ENCODE assay signal across 8 cellular contexts in the genomic region with DNA sequence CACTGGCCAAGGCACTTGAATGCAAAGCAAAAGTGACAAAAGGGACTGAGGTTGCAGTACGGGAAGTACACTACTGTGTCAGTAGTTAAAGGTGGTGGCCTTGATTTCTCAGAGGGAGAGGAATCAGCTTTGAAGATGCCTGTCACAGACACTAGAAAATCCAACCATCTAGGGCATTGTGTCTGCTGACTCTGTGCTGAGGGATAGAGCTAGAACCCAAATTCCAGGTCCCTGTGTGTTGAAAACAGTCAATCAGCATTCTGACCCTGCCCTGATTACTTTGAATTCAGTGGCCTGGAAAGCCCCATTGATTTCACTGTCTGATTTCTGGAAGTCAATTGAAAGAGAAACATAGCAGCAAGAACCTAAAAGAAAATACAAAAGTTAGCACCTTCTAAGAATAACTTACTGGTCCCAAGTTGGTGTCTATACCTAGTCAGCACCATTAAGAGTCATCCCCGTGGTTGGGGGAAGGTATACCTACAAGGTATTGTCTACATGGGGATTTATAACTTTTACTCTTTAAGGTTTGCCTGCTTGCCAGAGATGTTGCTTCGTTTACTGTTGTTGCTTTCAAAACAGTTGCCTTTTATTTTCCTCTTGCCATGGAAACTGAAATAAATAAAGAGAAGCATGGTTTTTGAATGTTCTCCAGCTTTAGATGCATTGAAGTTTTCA.
DNase-seq lines count a peak whose midpoint lies in the region; ATAC-seq and TF ChIP-seq lines count a peak whose summit lies in the region.

No MANE protein-coding gene starts in this region.

- no peak overlapping the region for H3K9ac ChIP-seq in adipocyte (ENCODE audit: low read length)

- no peak overlapping the region for H3K27ac ChIP-seq in thyroid gland

- H3K27me3 ChIP-seq in adipocyte (replicated peaks; ENCODE audit: control insufficient read depth, insufficient read depth, low read length), result no peaks in the 10 kb centered on the region
- no peaks in the 10 kb centered on the region for H3K27me3 ChIP-seq in thyroid gland

- 57 to 68% methylated on average over 3 of the region's 3 CpGs for WGBS in thyroid gland, 2 donors

- no peak for TF ChIP-seq CTCF in thyroid gland (IDR thresholded peaks at IDR 0.05)

- ATAC-seq in HG03432 (IDR thresholded peaks at IDR 0.05; ENCODE audit: unreplicated experiment), result peak; percentile 50
- peak; percentile 76 for ATAC-seq in stimulated activated naive CD8-positive, alpha-beta T cell treated with anti-CD3 and anti-CD28 coated beads, Interleukin-15, amount 100 ng/mL, for 72 hours

- H3K4me3 ChIP-seq in adipocyte (ENCODE audit: low read length), result no peak overlapping the region
- H3K4me3 ChIP-seq in thyroid gland (replicated peaks in 1 of 3), result no peak overlapping the region

- no peak for TF ChIP-seq POLR2A in thyroid gland (IDR thresholded peaks at IDR 0.05)

- peak overlapping the region; percentile 46 to 52 for H3K4me3 Mint-ChIP-seq in stimulated activated naive CD8-positive, alpha-beta T cell treated with anti-CD3 and anti-CD28 coated beads, Interleukin-15, amount 100 ng/mL, for 72 hours

- intact Hi-C loops in thyroid gland (cut with DNase I), result no loop called here

- H3K9me3 ChIP-seq in adipocyte (ENCODE audit: control insufficient read depth, low read length) (no peaks in the 10 kb centered on the region), thyroid gland (no peaks in the 10 kb centered on the region)

- peak overlapping the region; percentile 28 to 94 for H3K27ac Mint-ChIP-seq in stimulated activated naive CD8-positive, alpha-beta T cell treated with anti-CD3 and anti-CD28 coated beads, Interleukin-15, amount 100 ng/mL, for 72 hours

- H3K27me3 Mint-ChIP-seq in stimulated activated naive CD8-positive, alpha-beta T cell treated with anti-CD3 and anti-CD28 coated beads, Interleukin-15, amount 100 ng/mL, for 72 hours, result peaks cover 8% of the 10 kb centered on the region

- peak; percentile 27 for DNase-seq in activated gamma-delta T cell treated with Interleukin-2 at 50 U/mL for 16 hours
- no peak for DNase-seq in activated gamma-delta T cell (lab: John Stamatoyannopoulos, UW)
- DNase-seq in adipocyte (ENCODE audit: low read depth), result peak; percentile 36
- DNase-seq in stimulated activated naive CD8-positive, alpha-beta T cell treated with anti-CD3 and anti-CD28 coated beads, Interleukin-15, amount 100 ng/mL, for 72 hours, result peak; percentile 40 to 56
- no peak for DNase-seq in MV-4-11 (lab: John Stamatoyannopoulos, UW)
- DNase-seq in RPMI8226, result no peak
- DNase-seq in thyroid gland, result no peak

- H3K4me1 Mint-ChIP-seq in stimulated activated naive CD8-positive, alpha-beta T cell treated with anti-CD3 and anti-CD28 coated beads, Interleukin-15, amount 100 ng/mL, for 72 hours, result peaks cover 58% of the 10 kb centered on the region

- H3K9me3 Mint-ChIP-seq in stimulated activated naive CD8-positive, alpha-beta T cell treated with anti-CD3 and anti-CD28 coated beads, Interleukin-15, amount 100 ng/mL, for 72 hours, result no peaks in the 10 kb centered on the region

- H3K4me1 ChIP-seq in adipocyte (ENCODE audit: control insufficient read depth, insufficient read depth, low read length), result peaks cover 39% of the 10 kb centered on the region
- H3K4me1 ChIP-seq in thyroid gland, result peaks cover 0 to 4% of the 10 kb centered on the region in 2 donors

- H3K36me3 ChIP-seq in adipocyte (ENCODE audit: control insufficient read depth, insufficient read depth, low read length, severe bottlenecking), result no peaks in the 10 kb centered on the region
- no peaks in the 10 kb centered on the region for H3K36me3 ChIP-seq in thyroid gland

Comparison
In these comparisons a context has a peak if more than half of its experiments do, and no peak if none do; other contexts are left out.
1. DNase-seq: peak in activated gamma-delta T cell treated with Interleukin-2 at 50 U/mL for 16 hours (single experiment), adipocyte (single experiment) and stimulated activated naive CD8-positive, alpha-beta T cell treated with anti-CD3 and anti-CD28 coated beads, Interleukin-15, amount 100 ng/mL, for 72 hours (2 of 2); none in activated gamma-delta T cell (single experiment), MV-4-11 (single experiment), RPMI8226 (single experiment) and thyroid gland (0 of 2).